ENCODE assay signal across 8 cellular contexts in the genomic region with DNA sequence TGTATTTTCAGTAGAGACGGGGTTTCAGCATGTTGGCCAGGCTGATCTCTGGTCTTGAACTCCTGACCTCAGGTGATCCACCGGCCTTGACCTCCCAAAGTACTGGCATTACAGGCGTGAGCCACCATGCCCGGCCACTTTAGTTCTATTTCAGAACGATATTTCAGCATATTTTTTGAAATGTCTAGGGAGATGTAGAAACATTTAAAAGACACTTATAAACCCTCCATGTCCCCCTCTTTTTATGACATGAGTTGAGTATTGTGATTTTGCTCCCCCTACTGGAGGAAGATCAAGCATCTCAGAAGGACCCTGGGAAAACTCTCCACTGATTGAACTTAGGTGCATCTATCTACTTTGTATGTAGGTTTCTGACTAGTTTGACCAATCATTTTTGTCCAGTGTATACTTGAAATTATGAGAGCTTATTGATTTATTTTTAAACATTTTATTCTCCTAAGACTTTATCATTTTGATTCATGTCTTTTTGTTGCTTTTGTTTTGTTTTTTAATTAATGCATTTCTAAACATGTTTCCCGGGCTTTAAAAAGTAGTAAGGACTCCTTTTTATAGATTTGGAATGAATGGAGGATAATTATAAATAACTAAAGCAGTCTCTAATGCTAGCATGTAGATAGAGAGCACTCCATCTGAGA.
DNase-seq lines count a peak whose midpoint lies in the region; ATAC-seq and TF ChIP-seq lines count a peak whose summit lies in the region.

No MANE protein-coding gene starts in this region.

- H3K4me3 Mint-ChIP-seq in T-helper 17 cell = no peak overlapping the region

- 57 to 62% methylated on average over 5 to 6 of the region's 6 CpGs for WGBS in gastroesophageal sphincter (ENCODE audit: low coverage in 1 of 2), 2 donors

- no peak overlapping the region for H3K27ac ChIP-seq in gastroesophageal sphincter

- TF ChIP-seq CTCF in gastroesophageal sphincter (IDR thresholded peaks at IDR 0.05) = peak; percentile 54 to 68 (median 65)

- peaks cover 0 to 26% (median 0%) of the 10 kb centered on the region in 3 donors for H3K4me1 ChIP-seq in gastroesophageal sphincter

- DNase-seq in COR-L47 (lab: John Stamatoyannopoulos, UW) = peak; percentile 37
- peak; percentile 52 to 73 for DNase-seq in Kasumi-1 (lab: John Stamatoyannopoulos, UW)
- DNase-seq in T-helper 17 cell = no peak
- DNase-seq in pulmonary artery endothelial cell (ENCODE audit: low read depth, low spot score) = peak; percentile 36
- DNase-seq in activated CD4-positive, CD25-positive, alpha-beta regulatory T cell treated with anti-CD3 and anti-CD28 coated beads, Interleukin-2, amount 50 U/mL, for 72 hours = no peak
- DNase-seq in activated naive CD4-positive, alpha-beta T cell (lab: John Stamatoyannopoulos, UW) = no peak

- no peak overlapping the region for H3K4me3 ChIP-seq in gastroesophageal sphincter

- no peak for TF ChIP-seq POLR2A in gastroesophageal sphincter (IDR thresholded peaks at IDR 0.05)

- peaks cover 0 to 30% of the 10 kb centered on the region in 2 donors for H3K36me3 ChIP-seq in gastroesophageal sphincter

- peaks cover 7% of the 10 kb centered on the region for H3K4me1 Mint-ChIP-seq in T-helper 17 cell

- TF ChIP-seq EP300 in gastroesophageal sphincter (IDR thresholded peaks at IDR 0.05) = no peak

- H3K27me3 Mint-ChIP-seq in T-helper 17 cell = no peaks in the 10 kb centered on the region

- H3K27ac Mint-ChIP-seq in T-helper 17 cell = no peak overlapping the region

- H3K27me3 ChIP-seq in gastroesophageal sphincter = no peaks in the 10 kb centered on the region

- ATAC-seq in GM18868 (IDR thresholded peaks at IDR 0.05; ENCODE audit: unreplicated experiment) = peak; percentile 82
- peak; percentile 67 for ATAC-seq in T-helper 17 cell
- ATAC-seq in gastroesophageal sphincter = peak; percentile 43

- no peaks in the 10 kb centered on the region for H3K9me3 ChIP-seq in T-helper 17 cell (ENCODE audit: control insufficient read depth, low read length, poor library complexity, severe bottlenecking)
- H3K9me3 ChIP-seq in gastroesophageal sphincter = no peaks in the 10 kb centered on the region

- H3K36me3 Mint-ChIP-seq in T-helper 17 cell (ENCODE audit: low read depth) = peaks cover 8% of the 10 kb centered on the region

Comparison
In these comparisons a context has a peak if more than half of its experiments do, and no peak if none do; other contexts are left out.
1. DNase-seq: peak in COR-L47 (single experiment), Kasumi-1 (2 of 2) and pulmonary artery endothelial cell (single experiment); none in T-helper 17 cell (0 of 3), activated CD4-positive, CD25-positive, alpha-beta regulatory T cell treated with anti-CD3 and anti-CD28 coated beads, Interleukin-2, amount 50 U/mL, for 72 hours (single experiment) and activated naive CD4-positive, alpha-beta T cell (0 of 4).
2. Peak in every context shown above with its lines, with median percentiles within 50 percentile points of each other: ATAC-seq.